Comparison of ENCODE assay signal across 1 cellular context in genomic region chr7:64348713-64349210, GRCh38. TPM values are rescaled to one million over a fixed set of nuclear protein-coding genes. Genes with fewer than 3 reads are reported as not detected.
"Had no signal": no experiment of that assay in that cellular context is flagged by ENCODE, and none has a peak within 500 bp of the region (broad histone marks: within the 10 kb centered on the region; RNA-seq: fewer than 3 reads in every experiment).

No MANE protein-coding gene starts in this region.

RNA-seq across cellular contexts. Expression of gene ZNF736, which starts 35.0 kb away (rescaled TPM):
- total RNA-seq: NCI-H460 had no signal
